ENCODE assay signal across 8 cellular contexts in genomic region chr7:121872831-121873764, GRCh38. TPM values are rescaled to one million over a fixed set of nuclear protein-coding genes. Genes with fewer than 3 reads are reported as not detected.
DNase-seq lines count a peak whose midpoint lies in the region; ATAC-seq and TF ChIP-seq lines count a peak whose summit lies in the region.

TSS of gene PTPRZ1 (plus strand) at chr7:121873161. CDS start at chr7:121873500, 339 bp downstream.

- CTCF ChIA-PET in AG04450 (lab: Charles Lee) = interaction anchor here (2.3 kb wide), 1 partner anchor 121 kb away, joined by 19 read pairs; no protein-coding TSS in a partner anchor

- H3K36me3 Mint-ChIP-seq in GM23338 (ENCODE audit: low read depth) = peaks cover 32% of the 10 kb centered on the region; the same call in 2 of the 3 replicates

- H3K27me3 ChIP-seq in AG04450 (ENCODE audit: control insufficient read depth, insufficient read depth, low read length) (peaks cover 36% of the 10 kb centered on the region), GM23338 (ENCODE audit: insufficient read depth) (no peaks in the 10 kb centered on the region), neural cell (ENCODE audit: insufficient read depth, low read depth, low read length) (no peaks in the 10 kb centered on the region)

- H3K4me3 Mint-ChIP-seq in GM23338 = peak within 1 kb of the TSS; percentile 92

- H3K4me1 ChIP-seq in GM23338 (ENCODE audit: insufficient read depth) = peaks cover 23% of the 10 kb centered on the region

- H3K9me3 ChIP-seq in AG04450 (ENCODE audit: control insufficient read depth, insufficient read depth, low read length) (no peaks in the 10 kb centered on the region; the same call in 1 of the 2 replicates), neural cell (ENCODE audit: low read length) (no peaks in the 10 kb centered on the region)

- H3K27ac Mint-ChIP-seq in GM23338 = peak within 1 kb of the TSS; percentile 92

- H2AFZ ChIP-seq in GM23338 (peak within 1 kb of the TSS; percentile 49), neural cell (ENCODE audit: low read depth, low read length) (peak within 1 kb of the TSS; percentile 78)

- peak within 1 kb of the TSS; percentile 72 for H3K9ac ChIP-seq in neural cell (ENCODE audit: low read length)

- no peak for TF ChIP-seq CTCF in AG04450 (IDR thresholded peaks at IDR 0.05; ENCODE audit: low read depth, low read length)
- no peak for TF ChIP-seq CTCF in GM23338 (conservative IDR thresholded peaks at IDR 0.05; ENCODE audit: low read depth in 2 of 2)
- no peak for TF ChIP-seq CTCF in foreskin fibroblast (IDR thresholded peaks at IDR 0.05; ENCODE audit: low read depth, low read length)
- no peak for TF ChIP-seq CTCF in neural cell (IDR thresholded peaks at IDR 0.05; ENCODE audit: poor library complexity, severe bottlenecking)

- H3K4me3 ChIP-seq in AG04450 (ENCODE audit: low read depth, low read length) (peak within 1 kb of the TSS; percentile 54), GM23338 (peak within 1 kb of the TSS; percentile 86), foreskin fibroblast (ENCODE audit: low read depth in 1 of 2, low read length in 2 of 2) (peak within 1 kb of the TSS; percentile 49 to 56), neural cell (ENCODE audit: low read length) (peak within 1 kb of the TSS; percentile 74)

- H3K9me2 ChIP-seq in GM23338 (ENCODE audit: insufficient read depth) (no peaks in the 10 kb centered on the region), neural cell (ENCODE audit: insufficient read depth, low read length) (no peaks in the 10 kb centered on the region)

- H3K27ac ChIP-seq in AG04450 (ENCODE audit: low read depth, low read length) (no peak within 1 kb of the TSS), GM23338 (ENCODE audit: low read depth) (peak within 1 kb of the TSS; percentile 76), neural cell (ENCODE audit: low read length) (peak within 1 kb of the TSS; percentile 25)

- H3K79me2 ChIP-seq in GM23338 (replicated peaks; ENCODE audit: insufficient read depth) = peaks cover 51% of the 10 kb centered on the region
- peaks cover 39% of the 10 kb centered on the region for H3K79me2 ChIP-seq in neural cell (replicated peaks; ENCODE audit: insufficient read depth, low read length)

- TF ChIP-seq EP300 in neural cell (conservative IDR thresholded peaks at IDR 0.05; ENCODE audit: poor library complexity, severe bottlenecking) = peak; percentile 16

- H4K20me1 ChIP-seq in GM23338 (replicated peaks; ENCODE audit: insufficient read depth) (peaks cover 11% of the 10 kb centered on the region), neural cell (ENCODE audit: insufficient read depth) (no peaks in the 10 kb centered on the region)

- H3K9me3 Mint-ChIP-seq in GM23338 = no peaks in the 10 kb centered on the region

- TF ChIP-seq RAD21 in neural cell (conservative IDR thresholded peaks at IDR 0.05) = peak; percentile 39

- H3K4me2 ChIP-seq in GM23338 (peak within 1 kb of the TSS; percentile 84), neural cell (ENCODE audit: low read length) (peak within 1 kb of the TSS; percentile 65)

- peaks cover 40% of the 10 kb centered on the region for H3K4me1 Mint-ChIP-seq in GM23338

- POLR2A ChIA-PET in AG04450 (lab: Yijun Ruan, JAX) = no interaction called here

- H3K36me3 ChIP-seq in GM23338 (ENCODE audit: insufficient read depth) (no peaks in the 10 kb centered on the region), neural cell (ENCODE audit: insufficient read depth, low read length) (no peaks in the 10 kb centered on the region)

- DNase-seq in AG04450 (ENCODE audit: low read depth, low spot score) = no peak
- DNase-seq in GM23338 (ENCODE audit: low spot score) = peak; percentile 89
- peak; percentile 9 to 38 for DNase-seq in foreskin fibroblast
- no peak for DNase-seq in stimulated activated naive CD4-positive, alpha-beta T cell (lab: John Stamatoyannopoulos, UW)
- no peak for DNase-seq in middle frontal gyrus (ENCODE audit: extremely low spot score, low spot score)

- no peaks in the 10 kb centered on the region for H3F3A ChIP-seq in GM23338 (replicated peaks; ENCODE audit: low read depth)
- no peaks in the 10 kb centered on the region for H3F3A ChIP-seq in neural cell (ENCODE audit: insufficient read depth, low read length, poor library complexity, severe bottlenecking)

- ATAC-seq in GM23338 (peak; percentile 90), SK-N-SH treated with all-trans-retinoic acid at 6 μM for 48 hours (peak; percentile 85), GM18517 (IDR thresholded peaks at IDR 0.05; ENCODE audit: unreplicated experiment) (no peak)

- peaks cover 4% of the 10 kb centered on the region for H3K27me3 Mint-ChIP-seq in GM23338 (ENCODE audit: insufficient read depth, low read depth, poor library complexity)

TF ChIP-seq in GM23338, 12 proteins besides CTCF, POLR2A, EP300 and RAD21:
- TF ChIP-seq POLR2AphosphoS5 (IDR thresholded peaks at IDR 0.05; ENCODE audit: low read depth) (peak; percentile 84), STAT1 (IDR thresholded peaks at IDR 0.05; ENCODE audit: unreplicated experiment) (no peak)

TF ChIP-seq in SK-N-SH treated with all-trans-retinoic acid at 6 μM for 48 hours, 23 proteins besides CTCF, POLR2A, EP300 and RAD21 (continues in another document):
- TF ChIP-seq POU6F1 (CRISPR knock-in tag; IDR thresholded peaks at IDR 0.05; ENCODE audit: borderline replicate concordance, low read depth) = no peak
- no peak for TF ChIP-seq TCF4 (CRISPR knock-in tag; IDR thresholded peaks at IDR 0.05; ENCODE audit: borderline replicate concordance)
- no peak for TF ChIP-seq OSR1 (CRISPR knock-in tag; IDR thresholded peaks at IDR 0.05)
- no peak for TF ChIP-seq GLIS3 (CRISPR knock-in tag; IDR thresholded peaks at IDR 0.05)
- TF ChIP-seq ZC3H10 (CRISPR knock-in tag; IDR thresholded peaks at IDR 0.05) = no peak
- TF ChIP-seq CSRNP3 (CRISPR knock-in tag; IDR thresholded peaks at IDR 0.05) = no peak

TF ChIP-seq in neural cell, 6 proteins besides CTCF, POLR2A, EP300 and RAD21:
- TF ChIP-seq EZH2 (IDR thresholded peaks at IDR 0.05; ENCODE audit: borderline replicate concordance, insufficient read depth, low read length, poor library complexity, severe bottlenecking) (no peak), SMC3 (conservative IDR thresholded peaks at IDR 0.05; ENCODE audit: poor library complexity) (peak; percentile 35), POLR2AphosphoS5 (IDR thresholded peaks at IDR 0.05) (peak; percentile 46), REST (IDR thresholded peaks at IDR 0.05; ENCODE audit: borderline replicate concordance) (peak; percentile 10), MXI1 (conservative IDR thresholded peaks at IDR 0.05; ENCODE audit: poor library complexity, severe bottlenecking) (peak; percentile 58), TAF1 (IDR thresholded peaks at IDR 0.05; ENCODE audit: low read depth) (no peak)

RNA-seq across cellular contexts. Expression of gene PTPRZ1, which starts in this region (rescaled TPM):
- polyA plus RNA-seq in AG04450 (2011; rRNA removed) (not detected in 2 replicates), GM23338 (2016; fragmentation: Nextera tagmentation; extraction: Ambion mirVana) (160 and 167 TPM in 2 replicates), neural cell (11.8 and 14.0 TPM in 2 replicates)
- polyA minus RNA-seq in AG04450 (2011; rRNA and poly(A)+ RNA removed) = not detected in 2 replicates
- total RNA-seq in GM23338 (2014; rRNA removed; shearing (Covaris generic)) = 230 and 238 TPM in 2 replicates
- polyA minus RNA-seq in neural cell = 28.0 and 28.7 TPM in 2 replicates

Comparison
In these comparisons a context has a peak if more than half of its experiments do, and no peak if none do; other contexts are left out.
1. RNA of gene PTPRZ1 (polyA plus RNA-seq): 160 to 167 TPM in GM23338 and 11.8 to 14.0 TPM in neural cell; not detected in AG04450; every median in the first group is over 10 times any median in the second.
2. RNA of gene PTPRZ1 (polyA plus RNA-seq): 160 to 167 TPM in GM23338; 11.8 to 14.0 TPM in neural cell; every median in the first group is over 10 times any median in the second.
3. DNase-seq: peak in GM23338 (single experiment) and foreskin fibroblast (2 of 2); none in AG04450 (single experiment), stimulated activated naive CD4-positive, alpha-beta T cell (0 of 6) and middle frontal gyrus (single experiment).
4. Peak in every context shown above with its lines, with median percentiles within 50 percentile points of each other: H3K4me3 ChIP-seq.